1 cellular context compared by ENCODE assay signal in the genomic region with DNA sequence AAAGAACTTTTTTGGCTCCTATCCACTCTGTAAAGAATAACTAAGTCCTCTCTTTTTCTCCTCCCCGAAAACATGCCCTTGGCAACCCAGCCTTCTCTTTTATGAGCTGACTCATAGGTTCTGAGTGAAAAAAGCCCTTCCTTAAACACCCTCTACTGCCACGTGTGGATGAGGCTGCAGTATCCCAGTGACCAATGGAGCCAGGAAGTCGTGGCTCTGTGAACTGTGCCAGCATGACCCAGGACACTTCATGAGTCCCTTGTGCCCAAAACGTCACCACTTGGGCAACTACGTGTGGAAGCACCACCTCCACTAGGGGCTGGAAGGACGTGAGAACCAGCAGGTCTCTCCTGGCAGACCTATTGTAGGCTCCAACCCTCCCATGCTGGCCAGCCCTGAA.
A peak's percentile ranks its signal among the peaks of the same experiment; 100 is the strongest.
TF ChIP-seq lines count a peak whose summit lies in the region.

No MANE protein-coding gene starts in this region.

TF ChIP-seq in IMR-90, 13 proteins besides CTCF, POLR2A, EP300 and RAD21 (continued from another document):
- TF ChIP-seq BHLHE40 (IDR thresholded peaks at IDR 0.05; ENCODE audit: low read depth, low read length) (peak; percentile 37; the same call in 1 of the 2 replicates), RFX5 (IDR thresholded peaks at IDR 0.05; ENCODE audit: low read depth, low read length) (no peak), RCOR1 (IDR thresholded peaks at IDR 0.05; ENCODE audit: insufficient replicate concordance, low read length) (no peak), FOS (IDR thresholded peaks at IDR 0.05; ENCODE audit: low read depth, low read length) (peak; percentile 66; the same call in 1 of the 2 replicates), NFE2L2 (IDR thresholded peaks at IDR 0.05; ENCODE audit: low read depth, low read length) (peak; percentile 90), SMC3 (IDR thresholded peaks at IDR 0.05; ENCODE audit: low read depth, low read length) (peak; percentile 15; the same call in 1 of the 2 replicates), MAFK (IDR thresholded peaks at IDR 0.05; ENCODE audit: low read depth, low read length) (peak; percentile 49; the same call in 1 of the 2 replicates)
